In the genomic region with DNA sequence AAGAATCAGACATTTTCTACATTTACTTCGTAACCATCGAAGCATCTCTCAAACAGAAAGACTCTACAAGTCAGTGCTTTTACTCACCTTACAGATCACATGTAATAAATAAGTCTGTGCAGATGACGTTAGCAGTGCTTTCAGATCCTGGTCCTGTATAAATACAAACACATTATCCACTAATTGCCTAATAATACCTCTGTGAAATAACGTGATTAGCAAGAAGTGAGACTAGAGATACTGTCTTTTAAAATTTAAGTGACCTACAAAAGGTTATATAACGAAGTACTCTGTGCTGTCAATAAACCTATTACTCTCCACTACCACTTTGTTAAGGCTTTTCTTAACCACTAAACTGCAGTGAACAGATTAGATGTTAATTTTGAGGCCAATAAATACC, we compare ENCODE assay signal across 16 cellular contexts.
"Had no signal": no experiment of that assay in that cellular context is flagged by ENCODE, and none has a peak within 500 bp of the region (broad histone marks: within the 10 kb centered on the region; RNA-seq: fewer than 3 reads in every experiment).

No MANE protein-coding gene starts in this region.

- H3K27ac ChIP-seq: neutrophil, ovary, right atrium auricular region, sigmoid colon, skin epidermis, stomach, thoracic aorta, transverse colon had no signal

- H3K36me3 ChIP-seq: neutrophil, ovary, right atrium auricular region, sigmoid colon, stomach, thoracic aorta, transverse colon had no signal

- DNase-seq: foreskin melanocyte; heart left ventricle; hippocampal formation; left colon; mesendoderm; naive B cell; ovary; sigmoid colon; stimulated activated naive CD4-positive, alpha-beta T cell; stomach; substantia nigra; transverse colon had no signal

- H3K9me3 ChIP-seq: heart left ventricle, neutrophil, ovary, right atrium auricular region, sigmoid colon, stomach, thoracic aorta, transverse colon had no signal

- H3K27me3 ChIP-seq: ovary, right atrium auricular region, sigmoid colon, stomach, transverse colon had no signal

- H3K4me3 ChIP-seq: heart left ventricle, ovary, right atrium auricular region, sigmoid colon, skin epidermis, stomach, thoracic aorta, transverse colon had no signal
